ENCODE assay signal across 12 cellular contexts in the genomic region with DNA sequence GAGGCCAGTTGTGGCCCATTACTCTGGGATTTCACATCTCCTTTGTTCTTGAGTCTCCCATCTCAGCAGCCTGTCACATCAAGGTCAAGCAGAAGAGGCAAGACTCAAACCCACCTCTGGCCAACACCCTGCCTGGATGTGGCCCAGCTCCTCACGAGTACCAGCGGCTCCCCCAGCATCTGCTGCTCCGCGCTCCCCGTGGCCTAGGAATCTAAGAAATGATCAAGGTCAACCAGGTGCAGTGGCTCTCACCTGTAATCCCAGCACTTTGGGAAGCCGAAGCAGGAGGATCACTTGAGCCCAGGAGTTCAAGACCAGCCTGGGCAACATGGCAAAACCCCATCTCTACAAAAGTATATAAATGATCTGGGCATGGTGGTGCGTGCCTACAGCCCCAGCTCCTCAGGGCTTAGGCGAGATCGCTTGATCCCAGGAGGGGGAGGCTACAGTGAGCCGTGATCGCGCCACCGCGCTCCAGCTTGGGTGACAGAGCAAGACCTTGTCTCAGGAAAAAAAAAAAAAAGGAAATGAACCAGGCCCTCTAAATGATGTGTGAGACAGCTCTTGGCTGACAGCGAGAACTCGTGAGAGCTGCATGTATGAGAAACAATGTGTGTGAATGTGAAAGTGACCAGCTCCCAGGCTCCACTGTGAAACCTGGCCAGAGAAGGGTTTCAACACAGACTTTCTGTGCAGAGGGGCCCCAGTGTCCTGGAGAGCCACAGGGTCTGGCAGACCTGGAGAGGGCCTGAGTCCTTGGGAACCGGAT.
DNase-seq lines count a peak whose midpoint lies in the region; ATAC-seq and TF ChIP-seq lines count a peak whose summit lies in the region.
"Had no signal": no experiment of that assay in that cellular context is flagged by ENCODE, and none has a peak within 500 bp of the region (broad histone marks: within the 10 kb centered on the region; RNA-seq: fewer than 3 reads in every experiment).

No MANE protein-coding gene starts in this region.

- H4K20me1 ChIP-seq in BLaER1 treated with 17β-estradiol and CSF1 and Interleukin-3, amounts not matched to agents 10 nM and 100 nM: no peaks in the 10 kb centered on the region; a peak in 1 of 22 replicates

- peaks cover 0 to 22% (median 0%) of the 10 kb centered on the region in 11 experiments; a peak in 3 of 22 replicates for H3K27me3 ChIP-seq in BLaER1 treated with 17β-estradiol and CSF1 and Interleukin-3, amounts not matched to agents 10 nM and 100 nM
- H3K27me3 ChIP-seq in muscle layer of duodenum (ENCODE audit: low read depth, low read length): no peaks in the 10 kb centered on the region
- H3K27me3 ChIP-seq: tibial nerve had no signal

- CTCF ChIA-PET in HEK293T (lab: Yijun Ruan, JAX): no interaction called here

- peak; percentile 65 for ATAC-seq in GM21390 (IDR thresholded peaks at IDR 0.05; ENCODE audit: unreplicated experiment)
- ATAC-seq: SK-N-SH treated with all-trans-retinoic acid at 6 μM for 48 hours had no signal

- peaks cover 6 to 51% (median 36%) of the 10 kb centered on the region in 10 experiments; a peak in 19 of 20 replicates for H3K4me1 ChIP-seq in BLaER1 treated with 17β-estradiol and CSF1 and Interleukin-3, amounts not matched to agents 10 nM and 100 nM
- peaks cover 4 to 30% of the 10 kb centered on the region in 2 donors for H3K4me1 ChIP-seq in muscle layer of duodenum (ENCODE audit: control insufficient read depth in 1 of 2, insufficient read depth in 2 of 2, low read length in 2 of 2)

- TF ChIP-seq CTCF in cardiac fibroblast (IDR thresholded peaks at IDR 0.05; ENCODE audit: low read depth, low read length): no peak

- peaks cover 0 to 9% (median 0%) of the 10 kb centered on the region in 11 experiments; a peak in 6 of 22 replicates for H3K9me3 ChIP-seq in BLaER1 treated with 17β-estradiol and CSF1 and Interleukin-3, amounts not matched to agents 10 nM and 100 nM (replicated peaks in 1 of 11)
- H3K9me3 ChIP-seq in muscle layer of duodenum (ENCODE audit: control insufficient read depth in 1 of 2, low read length in 2 of 2): no peaks in the 10 kb centered on the region
- H3K9me3 ChIP-seq: tibial nerve had no signal

- H3K4me3 ChIP-seq in BLaER1 treated with 17β-estradiol and CSF1 and Interleukin-3, amounts not matched to agents 10 nM and 100 nM: no peak overlapping the region
- H3K4me3 ChIP-seq in cardiac fibroblast (replicated peaks in 1 of 2; ENCODE audit: low read depth in 2 of 2, low read length in 2 of 2) (no peak overlapping the region), muscle layer of duodenum (ENCODE audit: low read depth in 1 of 2, low read length in 2 of 2) (no peak overlapping the region)
- H3K4me3 ChIP-seq: tibial nerve had no signal

- H3K36me3 ChIP-seq in BLaER1 treated with 17β-estradiol and CSF1 and Interleukin-3, amounts not matched to agents 10 nM and 100 nM: no peaks in the 10 kb centered on the region
- no peaks in the 10 kb centered on the region for H3K36me3 ChIP-seq in muscle layer of duodenum (ENCODE audit: control insufficient read depth in 1 of 2, insufficient read depth in 2 of 2, low read length in 2 of 2)
- H3K36me3 ChIP-seq: tibial nerve had no signal

- DNase-seq in cardiac fibroblast (ENCODE audit: low read depth in 2 of 2) (peak; percentile 65 to 96), HEK293T (ENCODE audit: extremely low spot score) (no peak), DMS79 treated with DMSO at 0.1 percent for 48 hours (lab: John Stamatoyannopoulos, UW) (no peak)
- DNase-seq in stimulated activated naive CD4-positive, alpha-beta T cell (lab: John Stamatoyannopoulos, UW): no peak
- DNase-seq in activated T-cell treated with anti-CD3 and anti-CD28 coated beads, Interleukin-2, amount 50 U/mL, for 48 hours: no peak
- DNase-seq: activated T-cell treated with anti-CD3 and anti-CD28 coated beads for 4 hours, NCI-H2081 treated with DMSO at 0.1 percent for 48 hours had no signal

- H3K27ac ChIP-seq in BLaER1 treated with 17β-estradiol and CSF1 and Interleukin-3, amounts not matched to agents 10 nM and 100 nM: peak overlapping the region in 3 of 11 experiments; percentile 13 to 36 (median 26); a peak in 2 of 22 replicates
- H3K27ac ChIP-seq in muscle layer of duodenum (ENCODE audit: low read length): peak overlapping the region; percentile 16

- POLR2A ChIA-PET in HEK293T (lab: Yijun Ruan, JAX): no interaction called here

- H3K4me2 ChIP-seq in BLaER1 treated with 17β-estradiol and CSF1 and Interleukin-3, amounts not matched to agents 10 nM and 100 nM: peak overlapping the region in 6 of 11 experiments; percentile 10 to 58 (median 27); a peak in 7 of 22 replicates

- peak overlapping the region in 1 of 11 experiments; percentile 7; a peak in 1 of 22 replicates for H3K9ac ChIP-seq in BLaER1 treated with 17β-estradiol and CSF1 and Interleukin-3, amounts not matched to agents 10 nM and 100 nM

TF ChIP-seq in HEK293T, 16 proteins besides CTCF, POLR2A, EP300 and RAD21:
- TF ChIP-seq FOXA1 (IDR thresholded peaks at IDR 0.05): no peak
- no peak for TF ChIP-seq NFRKB (IDR thresholded peaks at IDR 0.05)
- TF ChIP-seq BHLHE40 (IDR thresholded peaks at IDR 0.05; ENCODE audit: borderline replicate concordance): no peak
- TF ChIP-seq PKNOX1 (IDR thresholded peaks at IDR 0.05): no peak
- no peak for TF ChIP-seq TARDBP (IDR thresholded peaks at IDR 0.05)

Comparison
In these comparisons a context has a peak if more than half of its experiments do, and no peak if none do; other contexts are left out.
1. DNase-seq: peak in cardiac fibroblast (2 of 2); none in stimulated activated naive CD4-positive, alpha-beta T cell (0 of 6), HEK293T (single experiment), DMS79 treated with DMSO at 0.1 percent for 48 hours (single experiment) and activated T-cell treated with anti-CD3 and anti-CD28 coated beads, Interleukin-2, amount 50 U/mL, for 48 hours (0 of 2).